ENCODE assay signal across 19 cellular contexts in the genomic region with DNA sequence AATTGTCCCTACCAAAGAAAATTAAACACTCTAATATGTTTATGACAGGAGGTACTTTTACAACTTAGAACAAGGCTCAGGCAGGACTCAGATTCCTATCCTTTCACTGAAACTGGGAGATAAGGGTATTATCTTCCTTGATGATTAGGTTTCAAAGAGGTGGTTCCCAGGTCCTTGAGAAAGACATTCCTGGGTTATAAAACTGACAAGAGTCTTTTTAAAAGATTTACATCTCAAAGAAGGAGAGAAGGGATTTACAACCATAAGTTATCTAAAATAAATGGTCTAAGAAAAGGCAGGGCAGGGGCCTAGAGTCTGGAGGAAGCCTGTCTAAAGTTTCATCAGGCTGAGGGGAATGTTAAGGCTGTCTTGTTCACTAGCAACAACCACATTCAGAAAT.
A peak's percentile ranks its signal among the peaks of the same experiment; 100 is the strongest.
DNase-seq lines count a peak whose midpoint lies in the region; ATAC-seq and TF ChIP-seq lines count a peak whose summit lies in the region.
"Had no signal": no experiment of that assay in that cellular context is flagged by ENCODE, and none has a peak within 500 bp of the region (broad histone marks: within the 10 kb centered on the region; RNA-seq: fewer than 3 reads in every experiment).

No MANE protein-coding gene starts in this region.

- no peaks in the 10 kb centered on the region for H3K36me3 ChIP-seq in GM23338 (ENCODE audit: insufficient read depth)
- no peaks in the 10 kb centered on the region for H3K36me3 ChIP-seq in Karpas-422 (ENCODE audit: insufficient read depth, low read length)
- no peaks in the 10 kb centered on the region for H3K36me3 ChIP-seq in hepatocyte (replicated peaks; ENCODE audit: insufficient read depth, low read depth)
- no peaks in the 10 kb centered on the region for H3K36me3 ChIP-seq in neural progenitor cell
- H3K36me3 ChIP-seq: HAP-1 had no signal

- no peaks in the 10 kb centered on the region for H3F3A ChIP-seq in GM23338 (replicated peaks; ENCODE audit: low read depth)
- H3F3A ChIP-seq in neural progenitor cell (ENCODE audit: low read depth), result no peaks in the 10 kb centered on the region

- H3K36me3 Mint-ChIP-seq in GM23338 (ENCODE audit: low read depth) (no peaks in the 10 kb centered on the region), neural progenitor cell (no peaks in the 10 kb centered on the region)
- H3K36me3 Mint-ChIP-seq: IgD-negative memory B cell had no signal

- H3K4me1 ChIP-seq in GM23338 (ENCODE audit: insufficient read depth), result no peaks in the 10 kb centered on the region
- no peaks in the 10 kb centered on the region for H3K4me1 ChIP-seq in Karpas-422 (ENCODE audit: low read length)
- peaks cover 8% of the 10 kb centered on the region for H3K4me1 ChIP-seq in hepatocyte (ENCODE audit: insufficient read depth)
- peaks cover 9% of the 10 kb centered on the region for H3K4me1 ChIP-seq in neural progenitor cell

- H3K4me3 ChIP-seq in GM23338 (no peak overlapping the region), Karpas-422 (ENCODE audit: low read length) (no peak overlapping the region), hepatocyte (no peak overlapping the region), neural progenitor cell (no peak overlapping the region)
- H3K4me3 ChIP-seq: HAP-1, SK-N-MC had no signal

- H3K4me3 Mint-ChIP-seq in GM23338 (no peak overlapping the region), neural progenitor cell (no peak overlapping the region)
- H3K4me3 Mint-ChIP-seq: B cell, IgD-negative memory B cell, T-helper 17 cell had no signal

- H3K9me3 ChIP-seq in Karpas-422 (ENCODE audit: low read length) (peaks cover 7% of the 10 kb centered on the region; the same call in 1 of the 2 replicates), hepatocyte (ENCODE audit: low read depth) (no peaks in the 10 kb centered on the region), neural progenitor cell (ENCODE audit: low read depth) (no peaks in the 10 kb centered on the region)
- H3K9me3 ChIP-seq: HAP-1 had no signal

- H4K20me1 ChIP-seq in GM23338 (replicated peaks; ENCODE audit: insufficient read depth) (no peaks in the 10 kb centered on the region), Karpas-422 (ENCODE audit: insufficient read depth, low read depth, low read length) (no peaks in the 10 kb centered on the region), hepatocyte (ENCODE audit: insufficient read depth, poor library complexity, severe bottlenecking) (no peaks in the 10 kb centered on the region), neural progenitor cell (ENCODE audit: low read depth) (no peaks in the 10 kb centered on the region)

- H3K27me3 ChIP-seq in GM23338 (ENCODE audit: insufficient read depth), result no peaks in the 10 kb centered on the region
- no peaks in the 10 kb centered on the region for H3K27me3 ChIP-seq in Karpas-422 (ENCODE audit: low read length)
- no peaks in the 10 kb centered on the region for H3K27me3 ChIP-seq in hepatocyte
- H3K27me3 ChIP-seq in neural progenitor cell, result no peaks in the 10 kb centered on the region

- peak; percentile 26 for DNase-seq in GM23338 (ENCODE audit: low spot score)
- peak; percentile 5 for DNase-seq in Karpas-422
- peak; percentile 37 for DNase-seq in hepatocyte (ENCODE audit: low spot score)
- DNase-seq in neural progenitor cell (ENCODE audit: low spot score), result peak; percentile 9
- no peak for DNase-seq in dermis blood vessel endothelial cell
- DNase-seq in ACHN, result no peak
- DNase-seq: DMS79, MV-4-11, NCI-H1417, NCI-H1694 treated with DMSO at 0.1 percent for 48 hours, NCI-H510A treated with DMSO at 0.1 percent for 48 hours, Right ventricle myocardium superior, SW 1271, T-helper 17 cell had no signal

- peaks cover 5% of the 10 kb centered on the region; the same call in 2 of the 3 replicates for H3K9me3 Mint-ChIP-seq in GM23338
- no peaks in the 10 kb centered on the region for H3K9me3 Mint-ChIP-seq in neural progenitor cell

- no peaks in the 10 kb centered on the region for H3K79me2 ChIP-seq in GM23338 (replicated peaks; ENCODE audit: insufficient read depth)
- H3K79me2 ChIP-seq in Karpas-422 (ENCODE audit: low read length), result no peaks in the 10 kb centered on the region
- no peaks in the 10 kb centered on the region for H3K79me2 ChIP-seq in hepatocyte
- H3K79me2 ChIP-seq in neural progenitor cell (ENCODE audit: low read depth), result no peaks in the 10 kb centered on the region

- no peak overlapping the region for H3K4me2 ChIP-seq in GM23338
- H3K4me2 ChIP-seq in Karpas-422 (ENCODE audit: low read depth, low read length, poor library complexity, severe bottlenecking), result no peak overlapping the region
- H3K4me2 ChIP-seq in hepatocyte, result no peak overlapping the region
- peak overlapping the region; percentile 1 for H3K4me2 ChIP-seq in neural progenitor cell

- no peak overlapping the region for H3K27ac ChIP-seq in GM23338 (ENCODE audit: low read depth)
- H3K27ac ChIP-seq in Karpas-422 (ENCODE audit: low read length), result no peak overlapping the region
- H3K27ac ChIP-seq in hepatocyte, result peak overlapping the region; percentile 39
- peak overlapping the region; percentile 56 for H3K27ac ChIP-seq in neural progenitor cell
- H3K27ac ChIP-seq: SK-N-MC had no signal

- in situ Hi-C loops in ACHN (cut with HindIII; ENCODE audit: low pct_ligation_motif_present, low pct_unique_long_range_greater_than_20kb, low sequenced_read_pairs), result no loop called here

- H3K9ac ChIP-seq in Karpas-422 (ENCODE audit: low read length) (no peak overlapping the region), neural progenitor cell (no peak overlapping the region)

- H3K4me1 Mint-ChIP-seq in GM23338 (peaks cover 9% of the 10 kb centered on the region), neural progenitor cell (peaks cover 8% of the 10 kb centered on the region)
- H3K4me1 Mint-ChIP-seq: B cell, IgD-negative memory B cell, T-helper 17 cell had no signal

- H3K9me2 ChIP-seq in GM23338 (ENCODE audit: insufficient read depth), result 0 out of 2 replicates have a peak, but pooled peaks cover 4% of the 10 kb centered on the region
- no peaks in the 10 kb centered on the region for H3K9me2 ChIP-seq in Karpas-422 (replicated peaks; ENCODE audit: insufficient read depth, low read length)
- H3K9me2 ChIP-seq in hepatocyte (replicated peaks; ENCODE audit: insufficient read depth), result no peaks in the 10 kb centered on the region

- H3K27me3 Mint-ChIP-seq in GM23338 (ENCODE audit: insufficient read depth, low read depth, poor library complexity) (peaks cover 1% of the 10 kb centered on the region), neural progenitor cell (ENCODE audit: insufficient read depth, low read depth) (peaks cover 6% of the 10 kb centered on the region)
- H3K27me3 Mint-ChIP-seq: B cell, IgD-negative memory B cell, T-helper 17 cell had no signal

- H2AFZ ChIP-seq in GM23338 (no peak overlapping the region), Karpas-422 (ENCODE audit: low read length) (no peak overlapping the region), hepatocyte (no peak overlapping the region), neural progenitor cell (replicated peaks) (peak overlapping the region; percentile 79)

- TF ChIP-seq CTCF in GM23338 (conservative IDR thresholded peaks at IDR 0.05; ENCODE audit: low read depth in 2 of 2) (no peak), hepatocyte (IDR thresholded peaks at IDR 0.05; ENCODE audit: poor library complexity) (no peak), neural progenitor cell (IDR thresholded peaks at IDR 0.05) (no peak)

- ATAC-seq in GM23338 (no peak), GM21360 (IDR thresholded peaks at IDR 0.05; ENCODE audit: unreplicated experiment) (no peak)
- ATAC-seq: T-helper 17 cell had no signal

- H3K27ac Mint-ChIP-seq in GM23338, result peak overlapping the region; percentile 38
- no peak overlapping the region for H3K27ac Mint-ChIP-seq in neural progenitor cell
- H3K27ac Mint-ChIP-seq: B cell, IgD-negative memory B cell, T-helper 17 cell had no signal

TF ChIP-seq in GM23338, 12 proteins besides CTCF, POLR2A, EP300 and RAD21 (continues in another document):
- TF ChIP-seq JUNB (IDR thresholded peaks at IDR 0.05; ENCODE audit: unreplicated experiment), result no peak
- TF ChIP-seq CREB1 (CRISPR knock-in tag; IDR thresholded peaks at IDR 0.05; ENCODE audit: low read depth), result no peak
- TF ChIP-seq EZH2phosphoT487 (IDR thresholded peaks at IDR 0.05; ENCODE audit: unreplicated experiment), result no peak
- no peak for TF ChIP-seq POLR2AphosphoS5 (IDR thresholded peaks at IDR 0.05; ENCODE audit: low read depth)
- no peak for TF ChIP-seq ZNF114 (CRISPR knock-in tag; IDR thresholded peaks at IDR 0.05)
- no peak for TF ChIP-seq NANOG (IDR thresholded peaks at IDR 0.05; ENCODE audit: borderline replicate concordance)
- no peak for TF ChIP-seq EZH2 (IDR thresholded peaks at IDR 0.05; ENCODE audit: low read depth, unreplicated experiment)
- TF ChIP-seq, protein P1, sequence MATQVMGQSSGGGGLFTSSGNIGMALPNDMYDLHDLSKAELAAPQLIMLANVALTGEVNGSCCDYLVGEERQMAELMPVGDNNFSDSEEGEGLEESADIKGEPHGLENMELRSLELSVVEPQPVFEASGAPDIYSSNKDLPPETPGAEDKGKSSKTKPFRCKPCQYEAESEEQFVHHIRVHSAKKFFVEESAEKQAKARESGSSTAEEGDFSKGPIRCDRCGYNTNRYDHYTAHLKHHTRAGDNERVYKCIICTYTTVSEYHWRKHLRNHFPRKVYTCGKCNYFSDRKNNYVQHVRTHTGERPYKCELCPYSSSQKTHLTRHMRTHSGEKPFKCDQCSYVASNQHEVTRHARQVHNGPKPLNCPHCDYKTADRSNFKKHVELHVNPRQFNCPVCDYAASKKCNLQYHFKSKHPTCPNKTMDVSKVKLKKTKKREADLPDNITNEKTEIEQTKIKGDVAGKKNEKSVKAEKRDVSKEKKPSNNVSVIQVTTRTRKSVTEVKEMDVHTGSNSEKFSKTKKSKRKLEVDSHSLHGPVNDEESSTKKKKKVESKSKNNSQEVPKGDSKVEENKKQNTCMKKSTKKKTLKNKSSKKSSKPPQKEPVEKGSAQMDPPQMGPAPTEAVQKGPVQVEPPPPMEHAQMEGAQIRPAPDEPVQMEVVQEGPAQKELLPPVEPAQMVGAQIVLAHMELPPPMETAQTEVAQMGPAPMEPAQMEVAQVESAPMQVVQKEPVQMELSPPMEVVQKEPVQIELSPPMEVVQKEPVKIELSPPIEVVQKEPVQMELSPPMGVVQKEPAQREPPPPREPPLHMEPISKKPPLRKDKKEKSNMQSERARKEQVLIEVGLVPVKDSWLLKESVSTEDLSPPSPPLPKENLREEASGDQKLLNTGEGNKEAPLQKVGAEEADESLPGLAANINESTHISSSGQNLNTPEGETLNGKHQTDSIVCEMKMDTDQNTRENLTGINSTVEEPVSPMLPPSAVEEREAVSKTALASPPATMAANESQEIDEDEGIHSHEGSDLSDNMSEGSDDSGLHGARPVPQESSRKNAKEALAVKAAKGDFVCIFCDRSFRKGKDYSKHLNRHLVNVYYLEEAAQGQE (IDR thresholded peaks at IDR 0.05; ENCODE audit: unreplicated experiment), result no peak

Comparison
In these comparisons a context has a peak if more than half of its experiments do, and no peak if none do; other contexts are left out.
1. DNase-seq: peak in GM23338 (single experiment), Karpas-422 (single experiment), hepatocyte (single experiment) and neural progenitor cell (single experiment); none in dermis blood vessel endothelial cell (single experiment) and ACHN (single experiment).
2. H3K27ac ChIP-seq: peak in hepatocyte (single experiment) and neural progenitor cell (single experiment); none in GM23338 (single experiment) and Karpas-422 (single experiment).